Comparison of ENCODE assay signal across 10 cellular contexts in the genomic region with DNA sequence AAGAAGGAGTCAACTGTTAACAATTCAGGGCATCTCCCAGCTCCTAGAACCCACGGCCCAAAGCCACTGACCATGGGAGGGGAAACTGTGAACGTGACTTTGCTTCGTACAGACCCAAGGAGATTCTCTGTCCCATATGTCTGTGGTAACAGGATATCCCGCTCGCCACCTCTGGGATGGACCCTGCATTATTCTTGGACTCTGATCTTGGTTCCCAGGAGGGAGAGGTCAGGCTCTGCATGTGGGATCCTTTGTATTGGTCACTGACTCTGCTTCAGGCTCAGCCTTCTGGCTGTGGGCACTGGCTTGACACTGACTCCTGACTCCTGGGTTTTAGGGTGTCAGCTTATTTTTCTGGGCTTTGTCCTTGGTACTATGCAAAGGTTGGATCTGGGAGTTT. TPM values are rescaled to one million over a fixed set of nuclear protein-coding genes. Genes with fewer than 3 reads are reported as not detected.
"Had no signal": no experiment of that assay in that cellular context is flagged by ENCODE, and none has a peak within 500 bp of the region (broad histone marks: within the 10 kb centered on the region; RNA-seq: fewer than 3 reads in every experiment).

No MANE protein-coding gene starts in this region.

- H3K27me3 Mint-ChIP-seq: IgD-negative memory B cell had no signal

- H3K4me3 Mint-ChIP-seq: IgD-negative memory B cell had no signal

- DNase-seq: IMR-90, KBM-7, KG1 had no signal

- H3K9ac ChIP-seq: KMS-11 had no signal

- H3K4me2 ChIP-seq: KMS-11 had no signal

- H3K4me3 ChIP-seq: K562 had no signal

- H3K27ac Mint-ChIP-seq: IgD-negative memory B cell had no signal

- H3K4me1 Mint-ChIP-seq: IgD-negative memory B cell had no signal

- FAIRE-seq: HTR-8/SVneo, K562 had no signal

- H3K27ac ChIP-seq: HL-60, KMS-11 had no signal

- ATAC-seq: K562 had no signal

RNA-seq across cellular contexts. Expression of a gene that starts 13.5 kb away (rescaled TPM):
- total RNA-seq: HT-29, HT1080, IMR-90, K562 had no signal
- polyA plus RNA-seq: IgD-negative memory B cell, IMR-90, K562 had no signal
